10 cellular contexts compared by ENCODE assay signal in genomic region chr5:33482335-33482734, GRCh38.
"Had no signal": no experiment of that assay in that cellular context is flagged by ENCODE, and none has a peak within 500 bp of the region (broad histone marks: within the 10 kb centered on the region; RNA-seq: fewer than 3 reads in every experiment).

No MANE protein-coding gene starts in this region.

- ATAC-seq: naive thymus-derived CD8-positive, alpha-beta T cell; stimulated activated naive CD8-positive, alpha-beta T cell treated with anti-CD3 and anti-CD28 coated beads, Interleukin-15, Interleukin-2, amounts not matched to agents 100 U/mL and 50 U/mL, for 24 hours had no signal

- H3K27me3 Mint-ChIP-seq: naive thymus-derived CD8-positive, alpha-beta T cell had no signal

- H3K4me3 Mint-ChIP-seq: immature natural killer cell; naive thymus-derived CD8-positive, alpha-beta T cell had no signal

- H3K9me3 ChIP-seq: adrenal gland, prostate gland had no signal

- H3K27ac ChIP-seq: adrenal gland, prostate gland had no signal

- H3K4me1 ChIP-seq: adrenal gland, prostate gland had no signal

- H3K4me1 Mint-ChIP-seq: immature natural killer cell had no signal

- DNase-seq: activated CD4-positive, alpha-beta T cell treated with anti-CD3 and anti-CD28 coated beads, Interleukin-2, amount 50 U/mL, for 1 hour; activated CD4-positive, CD25-positive, alpha-beta regulatory T cell; activated naive CD4-positive, alpha-beta T cell treated with anti-CD3 and anti-CD28 coated beads, Interleukin-2, amount 50 U/mL, for 16 hours; adrenal gland; immature natural killer cell; naive thymus-derived CD8-positive, alpha-beta T cell; stimulated activated CD4-positive, alpha-beta T cell treated with anti-CD3 and anti-CD28 coated beads, Interleukin-2, amount 100 ng/mL, for 48 hours; stimulated activated naive CD8-positive, alpha-beta T cell treated with anti-CD3 and anti-CD28 coated beads, Interleukin-15, Interleukin-2, amounts not matched to agents 100 U/mL and 50 U/mL, for 24 hours; T-helper 2 cell had no signal

- H3K36me3 ChIP-seq: adrenal gland, prostate gland had no signal

- H3K9me3 Mint-ChIP-seq: immature natural killer cell; naive thymus-derived CD8-positive, alpha-beta T cell had no signal

- H3K4me3 ChIP-seq: adrenal gland, prostate gland had no signal

- H3K27ac Mint-ChIP-seq: immature natural killer cell; naive thymus-derived CD8-positive, alpha-beta T cell had no signal

- H3K27me3 ChIP-seq: adrenal gland had no signal
